16 cellular contexts compared by ENCODE assay signal in genomic region chr17:18031955-18032354, GRCh38. TPM values are rescaled to one million over a fixed set of nuclear protein-coding genes. Genes with fewer than 3 reads are reported as not detected.
DNase-seq lines count a peak whose midpoint lies in the region; ATAC-seq and TF ChIP-seq lines count a peak whose summit lies in the region.
"Had no signal": no experiment of that assay in that cellular context is flagged by ENCODE, and none has a peak within 500 bp of the region (broad histone marks: within the 10 kb centered on the region; RNA-seq: fewer than 3 reads in every experiment).

No MANE protein-coding gene starts in this region.

- peaks cover 12% of the 10 kb centered on the region for H3K9me1 ChIP-seq in IMR-90 (ENCODE audit: insufficient read depth, low read length)

- H3K4me2 ChIP-seq in IMR-90 (ENCODE audit: low read depth, low read length) (no peak overlapping the region), mesenchymal stem cell (ENCODE audit: low read length, poor library complexity, severe bottlenecking) (no peak overlapping the region), GM23248 (ENCODE audit: unreplicated experiment) (no peak overlapping the region)
- H3K4me2 ChIP-seq: KMS-11 had no signal

- H3K4ac ChIP-seq in IMR-90 (ENCODE audit: low read depth, low read length) (0 out of 2 replicates have a peak overlapping the region, but pooled peaks have one; percentile 49), mesenchymal stem cell (ENCODE audit: low read depth in 1 of 2, low read length in 2 of 2) (peak overlapping the region; percentile 11 to 35)

- H4K91ac ChIP-seq in IMR-90 (ENCODE audit: insufficient read depth, low read depth, low read length) (no peak overlapping the region; the same call in 1 of the 2 replicates), mesenchymal stem cell (ENCODE audit: low read length) (no peak overlapping the region)

- H3K9me3 ChIP-seq in IMR-90 (ENCODE audit: control insufficient read depth, insufficient read depth, low read length) (no peaks in the 10 kb centered on the region), mesenchymal stem cell (ENCODE audit: control insufficient read depth, low read length) (no peaks in the 10 kb centered on the region), GM23248 (ENCODE audit: low read depth) (no peaks in the 10 kb centered on the region)
- no peaks in the 10 kb centered on the region for H3K9me3 ChIP-seq in naive thymus-derived CD4-positive, alpha-beta T cell (ENCODE audit: control insufficient read depth in 2 of 3, low read length in 3 of 3)

- peaks cover 40% of the 10 kb centered on the region for H3K79me2 ChIP-seq in GM23248 (ENCODE audit: insufficient read depth)

- H3K4me1 ChIP-seq in IMR-90 (ENCODE audit: control insufficient read depth, insufficient read depth, low read length) (peaks cover 2% of the 10 kb centered on the region; the same call in 1 of the 2 replicates), mesenchymal stem cell (ENCODE audit: control insufficient read depth, insufficient read depth, low read depth, low read length) (peaks cover 5% of the 10 kb centered on the region), GM23248 (ENCODE audit: insufficient read depth) (peaks cover 4% of the 10 kb centered on the region)
- H3K4me1 ChIP-seq in naive thymus-derived CD4-positive, alpha-beta T cell (ENCODE audit: control insufficient read depth in 2 of 2, insufficient read depth in 2 of 2, low read length in 2 of 2): peaks cover 3 to 8% of the 10 kb centered on the region in 2 donors

- no peaks in the 10 kb centered on the region for H3K9me2 ChIP-seq in GM23248 (ENCODE audit: insufficient read depth)

- H3K27me3 ChIP-seq in IMR-90 (ENCODE audit: control insufficient read depth, insufficient read depth, low read length) (no peaks in the 10 kb centered on the region), mesenchymal stem cell (ENCODE audit: control insufficient read depth in 1 of 2, insufficient read depth in 1 of 2, low read length in 2 of 2) (no peaks in the 10 kb centered on the region), GM23248 (replicated peaks; ENCODE audit: insufficient read depth) (no peaks in the 10 kb centered on the region)
- no peaks in the 10 kb centered on the region for H3K27me3 ChIP-seq in naive thymus-derived CD4-positive, alpha-beta T cell (ENCODE audit: control insufficient read depth in 2 of 2, insufficient read depth in 2 of 2, low read length in 2 of 2)

- peaks cover 5 to 26% (median 17%) of the 10 kb centered on the region in 7 donors for H3K4me1 Mint-ChIP-seq in naive thymus-derived CD4-positive, alpha-beta T cell

- no peak for TF ChIP-seq CTCF in IMR-90 (conservative IDR thresholded peaks at IDR 0.05; ENCODE audit: low read depth, low read length)

- H2AK9ac ChIP-seq in IMR-90 (replicated peaks; ENCODE audit: low read depth, low read length, poor library complexity): no peak overlapping the region

- H3K27ac ChIP-seq in IMR-90 (ENCODE audit: insufficient read depth, low read length): no peak overlapping the region
- H3K27ac ChIP-seq in mesenchymal stem cell (ENCODE audit: low read length, poor library complexity, severe bottlenecking): peak overlapping the region; percentile 10
- H3K27ac ChIP-seq in GM23248: no peak overlapping the region
- H3K27ac ChIP-seq in naive thymus-derived CD4-positive, alpha-beta T cell (ENCODE audit: low read depth, low read length): no peak overlapping the region
- H3K27ac ChIP-seq: KMS-11 had no signal

- peaks cover 3% of the 10 kb centered on the region; the same call in 1 of the 2 replicates for H3F3A ChIP-seq in GM23248 (ENCODE audit: insufficient read depth)

- peak overlapping the region in 1 of 9 donors; percentile 9 for H3K27ac Mint-ChIP-seq in naive thymus-derived CD4-positive, alpha-beta T cell
- H3K27ac Mint-ChIP-seq: memory B cell had no signal

- CTCF ChIA-PET in IMR-90 (lab: Yijun Ruan, JAX): no interaction called here
- CTCF ChIA-PET in naive thymus-derived CD4-positive, alpha-beta T cell (lab: Charles Lee): interaction anchor here (0.8 to 2.8 kb wide), 5 partner anchors 15 to 170 kb away, joined by 3 to 29 read pairs (median 5); no protein-coding TSS in a partner anchor

- H3K9ac ChIP-seq in IMR-90 (ENCODE audit: low read depth, low read length): no peak overlapping the region; the same call in 1 of the 2 replicates
- H3K9ac ChIP-seq in mesenchymal stem cell (ENCODE audit: low read length): peak overlapping the region; percentile 51
- H3K9ac ChIP-seq in GM23248: no peak overlapping the region
- H3K9ac ChIP-seq: KMS-11 had no signal

- H4K5ac ChIP-seq in IMR-90 (ENCODE audit: low read depth, low read length): 0 out of 2 replicates have a peak overlapping the region, but pooled peaks have one; percentile 88

- no peak for TF ChIP-seq RAD21 in IMR-90 (IDR thresholded peaks at IDR 0.05; ENCODE audit: low read length)

- no peak for TF ChIP-seq POLR2A in IMR-90 (IDR thresholded peaks at IDR 0.05; ENCODE audit: low read depth, low read length)

- H3K27me3 Mint-ChIP-seq in naive thymus-derived CD4-positive, alpha-beta T cell: no peaks in the 10 kb centered on the region
- H3K27me3 Mint-ChIP-seq: memory B cell had no signal

- dilution Hi-C loops in IMR-90 (cut with HindIII; ENCODE audit: low sequenced_read_pairs, unreplicated experiment): no loop called here

- H2AK5ac ChIP-seq in IMR-90 (ENCODE audit: low read depth, low read length) (no peak overlapping the region), mesenchymal stem cell (ENCODE audit: low read length, severe bottlenecking) (no peak overlapping the region)

- H2BK5ac ChIP-seq in IMR-90 (ENCODE audit: low read depth, low read length, poor library complexity, severe bottlenecking) (peak overlapping the region; percentile 50), mesenchymal stem cell (ENCODE audit: low read depth, low read length, poor library complexity, severe bottlenecking) (no peak overlapping the region)

- no peak overlapping the region for H3K4me3 Mint-ChIP-seq in naive thymus-derived CD4-positive, alpha-beta T cell
- H3K4me3 Mint-ChIP-seq: memory B cell had no signal

- POLR2A ChIA-PET in IMR-90 (lab: Charles Lee; ENCODE audit: unreplicated experiment): no interaction called here
- POLR2A ChIA-PET in naive thymus-derived CD4-positive, alpha-beta T cell (lab: Charles Lee): no interaction called here

- peak overlapping the region; percentile 27; the same call in 1 of the 2 replicates for H2BK20ac ChIP-seq in IMR-90 (ENCODE audit: low read depth, low read length)

- H3K79me1 ChIP-seq in IMR-90 (ENCODE audit: low read depth in 1 of 2, low read length in 2 of 2) (peaks cover 10 to 50% of the 10 kb centered on the region in 2 experiments; a peak in 3 of 4 replicates), mesenchymal stem cell (replicated peaks; ENCODE audit: low read length, poor library complexity, severe bottlenecking) (peaks cover 29% of the 10 kb centered on the region)

- no peak overlapping the region; the same call in 1 of the 2 replicates for H2BK120ac ChIP-seq in IMR-90 (ENCODE audit: low read depth, low read length)
- no peak overlapping the region for H2BK120ac ChIP-seq in mesenchymal stem cell (ENCODE audit: low read depth, low read length)

- H3K14ac ChIP-seq in IMR-90 (replicated peaks; ENCODE audit: low read depth, low read length) (peak overlapping the region; percentile 54; the same call in 1 of the 2 replicates), mesenchymal stem cell (ENCODE audit: low read length in 2 of 2) (no peak overlapping the region)

- no peaks in the 10 kb centered on the region for H3K36me3 ChIP-seq in IMR-90 (ENCODE audit: control insufficient read depth, insufficient read depth, low read length)
- peaks cover 7 to 9% of the 10 kb centered on the region in 2 experiments for H3K36me3 ChIP-seq in mesenchymal stem cell (ENCODE audit: control insufficient read depth in 1 of 2, insufficient read depth in 2 of 2, low read depth in 1 of 2, low read length in 2 of 2)
- no peaks in the 10 kb centered on the region for H3K36me3 ChIP-seq in GM23248 (ENCODE audit: low read depth)
- peaks cover 0 to 15% (median 0%) of the 10 kb centered on the region in 3 experiments for H3K36me3 ChIP-seq in naive thymus-derived CD4-positive, alpha-beta T cell (ENCODE audit: control insufficient read depth in 2 of 3, insufficient read depth in 3 of 3, low read length in 3 of 3)

- H2BK12ac ChIP-seq in mesenchymal stem cell (ENCODE audit: low read length in 2 of 2): peak overlapping the region in 1 of 2 experiments; percentile 83

- H3K18ac ChIP-seq in IMR-90 (ENCODE audit: low read depth, low read length) (no peak overlapping the region), mesenchymal stem cell (ENCODE audit: low read depth in 1 of 2, low read length in 2 of 2) (peak overlapping the region in 1 of 2 experiments; percentile 56)

- peaks cover 0 to 7% (median 0%) of the 10 kb centered on the region in 5 donors for H3K36me3 Mint-ChIP-seq in naive thymus-derived CD4-positive, alpha-beta T cell
- H3K36me3 Mint-ChIP-seq: memory B cell had no signal

- peak; percentile 19; the same call in 1 of the 2 replicates for ATAC-seq in IMR-90 (ENCODE audit: low read depth)
- no peak for ATAC-seq in naive thymus-derived CD4-positive, alpha-beta T cell

- no peaks in the 10 kb centered on the region for H3K9me3 Mint-ChIP-seq in naive thymus-derived CD4-positive, alpha-beta T cell
- H3K9me3 Mint-ChIP-seq: memory B cell had no signal

- H3K56ac ChIP-seq in IMR-90 (ENCODE audit: extremely low read depth, insufficient read depth, low read length): no peak overlapping the region

- 100% methylated on average over 1 of the region's 2 CpGs; no CpG with 5 or more reads in 1 of the 2 experiments for WGBS in IMR-90 (ENCODE audit: extremely low coverage in 2 of 2, insufficient read length in 1 of 2), 2 experiments
- 12% methylated on average over 2 of the region's 2 CpGs for WGBS in mesenchymal stem cell
- WGBS in GM23248 (ENCODE audit: low coverage in 1 of 2, low lambda C conversion rate in 2 of 2, missing lambda C conversion rate in 2 of 2), 2 experiments: 80% methylated on average over 2 of the region's 2 CpGs

- no peak overlapping the region for H2BK15ac ChIP-seq in IMR-90 (ENCODE audit: low read depth, low read length)
- H2BK15ac ChIP-seq in mesenchymal stem cell (ENCODE audit: low read depth, poor library complexity, severe bottlenecking): no peak overlapping the region

- in situ Hi-C loops in ACHN (cut with HindIII; ENCODE audit: low pct_ligation_motif_present, low pct_unique_long_range_greater_than_20kb, low sequenced_read_pairs): loop anchor here (10.0 kb wide), 1 partner anchor 137 kb away; no protein-coding TSS in a partner anchor
- in situ Hi-C loops in IMR-90 (cut with MboI; ENCODE audit: low sequenced_read_pairs): loop anchor here (5.0 to 10.0 kb wide), 2 partner anchors 140 to 347 kb away; partner anchors contain the start of gene RAI1
- in situ Hi-C loops in GM23248 (cut with MboI): loop anchor here (25.0 kb wide), 1 partner anchor 345 kb away; the partner anchor contains the start of gene RAI1

- peak overlapping the region; percentile 74 for H2AFZ ChIP-seq in IMR-90 (replicated peaks; ENCODE audit: low read length, poor library complexity)
- no peak overlapping the region for H2AFZ ChIP-seq in mesenchymal stem cell (ENCODE audit: low read depth, low read length)
- no peak overlapping the region for H2AFZ ChIP-seq in GM23248

- H3K4me3 ChIP-seq in IMR-90 (ENCODE audit: insufficient read depth, low read depth, low read length) (no peak overlapping the region), mesenchymal stem cell (ENCODE audit: insufficient read depth in 1 of 2, low read depth in 1 of 2, low read length in 2 of 2) (no peak overlapping the region), GM23248 (no peak overlapping the region)
- no peak overlapping the region for H3K4me3 ChIP-seq in naive thymus-derived CD4-positive, alpha-beta T cell (ENCODE audit: low read length)

- DNase-seq in ACHN (peak; percentile 31), IMR-90 (peak; percentile 61), dermis blood vessel endothelial cell (peak; percentile 87), mesenchymal stem cell (peak; percentile 66), GM23248 (no peak)
- DNase-seq in stimulated activated CD4-positive, alpha-beta T cell treated with anti-CD3 and anti-CD28 coated beads, Interleukin-2, amount 100 ng/mL, for 24 hours: no peak
- DNase-seq in naive thymus-derived CD4-positive, alpha-beta T cell: no peak
- DNase-seq in central memory CD4-positive, alpha-beta T cell: no peak
- DNase-seq: amniotic stem cell; effector memory CD4-positive, alpha-beta T cell; hypothalamus; NCI-H2029 treated with DMSO at 0.1 percent for 48 hours; stimulated activated CD4-positive, alpha-beta T cell treated with anti-CD3 and anti-CD28 coated beads, Interleukin-4, amount 100 ng/mL, for 4 hours; stimulated activated naive CD4-positive, alpha-beta T cell had no signal

- intact Hi-C loops in IMR-90 (cut with micrococcal nuclease): loop anchor here (5.0 to 10.0 kb wide), 4 partner anchors 60 to 677 kb away; partner anchors contain the start of genes DRC3, RAI1 and TOM1L2
- intact Hi-C loops in naive thymus-derived CD4-positive, alpha-beta T cell (cut with micrococcal nuclease): no loop called here

- H4K20me1 ChIP-seq in IMR-90 (ENCODE audit: insufficient read depth, low read length): no peaks in the 10 kb centered on the region
- no peaks in the 10 kb centered on the region for H4K20me1 ChIP-seq in GM23248 (ENCODE audit: insufficient read depth)

- no peak overlapping the region for H3K23ac ChIP-seq in IMR-90 (ENCODE audit: low read depth, low read length)
- no peak overlapping the region for H3K23ac ChIP-seq in mesenchymal stem cell (ENCODE audit: low read length in 2 of 2)

- BruUV-seq in IMR-90 (replicated peaks; lab: Mats Ljungman, UMichigan): no TSS peak

- H4K8ac ChIP-seq in IMR-90 (ENCODE audit: low read depth in 2 of 2, low read length in 2 of 2) (peak overlapping the region in 1 of 2 experiments; percentile 68; a peak in 2 of 4 replicates), mesenchymal stem cell (ENCODE audit: low read length) (peak overlapping the region; percentile 5)

RNA-seq across cellular contexts. Expression of gene ATPAF2, which starts 7.0 kb away (rescaled TPM):
- total RNA-seq in IMR-90 (2012; rRNA removed): 14.2 and 27.6 TPM in 2 replicates
- 19.5 and 21.9 TPM in 2 replicates for polyA plus RNA-seq in IMR-90 (2012; rRNA removed)
- 28.8 and 54.4 TPM in 2 replicates for polyA plus RNA-seq in IMR-90 (2012; cell fraction: cytosol; rRNA removed)
- polyA plus RNA-seq in IMR-90 (2012; cell fraction: nucleus; rRNA removed; ENCODE audit: low replicate concordance): 31.6 and 48.8 TPM in 2 replicates
- 21.2 and 21.3 TPM in 2 replicates for total RNA-seq in dermis blood vessel endothelial cell
- polyA plus RNA-seq in mesenchymal stem cell (2013, experiment 1 of 2): 13.9 TPM
- polyA plus RNA-seq in mesenchymal stem cell (2013, experiment 2 of 2): 12.1 TPM
- total RNA-seq in GM23248 (2014; rRNA removed; shearing (Covaris generic)): 17.0 and 37.6 TPM in 2 replicates
- 21.9 and 22.3 TPM in 2 replicates for polyA plus RNA-seq in GM23248 (2016; fragmentation: Nextera tagmentation; extraction: Ambion mirVana)
- total RNA-seq in naive thymus-derived CD4-positive, alpha-beta T cell: 10 to 100 TPM; 26.3 to 36.7 (median 32.5) TPM
- polyA plus RNA-seq in naive thymus-derived CD4-positive, alpha-beta T cell: 10 to 100 TPM; 16.3 TPM

RNA-seq across cellular contexts. Expression of gene GID4, which starts 7.3 kb away (rescaled TPM):
- 3.9 and 5.0 TPM in 2 replicates for total RNA-seq in IMR-90 (2012; rRNA removed)
- 4.2 and 5.6 TPM in 2 replicates for polyA plus RNA-seq in IMR-90 (2012; rRNA removed)
- 3.1 and 3.3 TPM in 2 replicates for polyA plus RNA-seq in IMR-90 (2012; cell fraction: cytosol; rRNA removed)
- polyA plus RNA-seq in IMR-90 (2012; cell fraction: nucleus; rRNA removed; ENCODE audit: low replicate concordance): 2.6 and 5.1 TPM in 2 replicates
- 6.3 and 8.8 TPM in 2 replicates for total RNA-seq in dermis blood vessel endothelial cell
- polyA plus RNA-seq in mesenchymal stem cell (2013, experiment 1 of 2): 7.1 TPM
- 7.2 TPM for polyA plus RNA-seq in mesenchymal stem cell (2013, experiment 2 of 2)
- 8.0 and 10.2 TPM in 2 replicates for total RNA-seq in GM23248 (2014; rRNA removed; shearing (Covaris generic))
- 7.2 and 7.3 TPM in 2 replicates for polyA plus RNA-seq in GM23248 (2016; fragmentation: Nextera tagmentation; extraction: Ambion mirVana)
- total RNA-seq in naive thymus-derived CD4-positive, alpha-beta T cell: 10 to 100 TPM in 2 of 5 experiments, 1 to 10 TPM in 3; 6.0 to 11.4 (median 10.0) TPM
- 1 to 10 TPM; 5.9 to 7.0 TPM for polyA plus RNA-seq in naive thymus-derived CD4-positive, alpha-beta T cell

RNA-seq across cellular contexts. Expression of gene DRG2, which starts 55.8 kb away (rescaled TPM):
- total RNA-seq in IMR-90 (2012; rRNA removed) (35.6 and 43.6 TPM in 2 replicates), dermis blood vessel endothelial cell (44.5 and 54.1 TPM in 2 replicates)
- polyA plus RNA-seq in IMR-90 (2012; rRNA removed) (41.3 and 45.1 TPM in 2 replicates), GM23248 (2016; fragmentation: Nextera tagmentation; extraction: Ambion mirVana) (34.6 and 36.7 TPM in 2 replicates)
- polyA plus RNA-seq in IMR-90 (2012; cell fraction: cytosol; rRNA removed): 28.2 and 37.1 TPM in 2 replicates
- polyA plus RNA-seq in IMR-90 (2012; cell fraction: nucleus; rRNA removed; ENCODE audit: low replicate concordance): 83.0 and 131 TPM in 2 replicates
- 25.6 TPM for polyA plus RNA-seq in mesenchymal stem cell (2013, experiment 1 of 2)
- polyA plus RNA-seq in mesenchymal stem cell (2013, experiment 2 of 2): 26.0 TPM
- 51.0 and 53.4 TPM in 2 replicates for total RNA-seq in GM23248 (2014; rRNA removed; shearing (Covaris generic))
- 10 to 100 TPM; 39.6 to 54.7 (median 48.8) TPM for total RNA-seq in naive thymus-derived CD4-positive, alpha-beta T cell
- polyA plus RNA-seq in naive thymus-derived CD4-positive, alpha-beta T cell: 10 to 100 TPM; 37.7 to 46.0 TPM

RNA-seq across cellular contexts. Expression of gene DRC3, which starts 59.3 kb away (rescaled TPM):
- total RNA-seq in IMR-90 (2012; rRNA removed): 0.28 and 0.72 TPM in 2 replicates
- 0.23 and 0.55 TPM in 2 replicates for polyA plus RNA-seq in IMR-90 (2012; rRNA removed)
- 0.12 and 0.30 TPM in 2 replicates for polyA plus RNA-seq in IMR-90 (2012; cell fraction: cytosol; rRNA removed)
- 1.1 and 1.8 TPM in 2 replicates for polyA plus RNA-seq in IMR-90 (2012; cell fraction: nucleus; rRNA removed; ENCODE audit: low replicate concordance)
- total RNA-seq in dermis blood vessel endothelial cell: 1.5 and 2.5 TPM in 2 replicates
- polyA plus RNA-seq in mesenchymal stem cell (2013, experiment 1 of 2): 0.23 TPM
- polyA plus RNA-seq in mesenchymal stem cell (2013, experiment 2 of 2): 0.25 TPM
- total RNA-seq in GM23248 (2014; rRNA removed; shearing (Covaris generic)): 1.0 and 3.6 TPM in 2 replicates
- polyA plus RNA-seq in GM23248 (2016; fragmentation: Nextera tagmentation; extraction: Ambion mirVana): 2.2 and 3.2 TPM in 2 replicates
- total RNA-seq in naive thymus-derived CD4-positive, alpha-beta T cell: 1 to 10 TPM in 1 of 5 experiments, under 1 TPM in 1, not detected in 3; 1.00 to 2.4 TPM
- polyA plus RNA-seq in naive thymus-derived CD4-positive, alpha-beta T cell: under 1 TPM in 1 of 2 donors, not detected in 1; 0.50 TPM

RNA-seq across cellular contexts. Expression of gene TOM1L2, which starts 59.8 kb away (rescaled TPM):
- total RNA-seq in IMR-90 (2012; rRNA removed) (23.3 and 34.4 TPM in 2 replicates), dermis blood vessel endothelial cell (21.6 and 30.0 TPM in 2 replicates)
- polyA plus RNA-seq in IMR-90 (2012; rRNA removed) (51.7 and 54.3 TPM in 2 replicates), GM23248 (2016; fragmentation: Nextera tagmentation; extraction: Ambion mirVana) (25.5 and 27.3 TPM in 2 replicates)
- 33.4 and 54.4 TPM in 2 replicates for polyA plus RNA-seq in IMR-90 (2012; cell fraction: cytosol; rRNA removed)
- polyA plus RNA-seq in IMR-90 (2012; cell fraction: nucleus; rRNA removed; ENCODE audit: low replicate concordance): 144 and 187 TPM in 2 replicates
- polyA plus RNA-seq in mesenchymal stem cell (2013, experiment 1 of 2): 40.1 TPM
- 35.1 TPM for polyA plus RNA-seq in mesenchymal stem cell (2013, experiment 2 of 2)
- total RNA-seq in GM23248 (2014; rRNA removed; shearing (Covaris generic)): 31.0 and 50.2 TPM in 2 replicates
- 10 to 100 TPM; 35.1 to 84.1 (median 63.4) TPM for total RNA-seq in naive thymus-derived CD4-positive, alpha-beta T cell
- polyA plus RNA-seq in naive thymus-derived CD4-positive, alpha-beta T cell: 10 to 100 TPM in 1 of 2 donors, 1 to 10 TPM in 1; 6.9 to 16.9 TPM

Comparison
In these comparisons a context has a peak if more than half of its experiments do, and no peak if none do; other contexts are left out.
1. DNase-seq: peak in ACHN (single experiment), IMR-90 (single experiment), dermis blood vessel endothelial cell (single experiment) and mesenchymal stem cell (single experiment); none in GM23248 (single experiment), stimulated activated CD4-positive, alpha-beta T cell treated with anti-CD3 and anti-CD28 coated beads, Interleukin-2, amount 100 ng/mL, for 24 hours (0 of 2), naive thymus-derived CD4-positive, alpha-beta T cell (0 of 9) and central memory CD4-positive, alpha-beta T cell (single experiment).